ENCODE assay signal across 8 cellular contexts in the genomic region with DNA sequence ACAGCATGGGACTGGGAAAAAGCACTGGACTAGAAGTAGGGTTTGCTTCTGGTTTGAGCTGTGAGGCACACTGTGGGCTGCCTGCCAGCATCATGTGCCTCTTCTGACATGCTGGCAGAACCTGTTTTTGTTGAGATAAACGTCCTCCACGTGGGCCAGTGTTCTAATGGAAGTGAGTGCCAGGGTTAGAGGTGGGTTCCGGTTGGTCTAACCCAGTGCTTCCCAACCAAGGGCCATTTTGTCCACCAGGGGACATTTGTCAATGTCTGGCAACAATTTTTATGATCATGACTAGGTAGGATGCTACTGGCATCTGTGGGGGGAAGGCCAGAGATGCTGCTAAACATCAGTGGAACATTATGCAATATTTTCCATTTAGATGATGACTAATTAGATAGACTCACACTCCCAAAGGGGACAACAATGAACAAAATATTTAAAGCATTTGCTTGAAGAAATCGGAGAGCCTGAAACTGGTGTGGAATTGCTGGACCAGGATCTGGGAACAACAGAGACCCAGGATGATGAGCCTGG. TPM values are rescaled to one million over a fixed set of nuclear protein-coding genes. Genes with fewer than 3 reads are reported as not detected.
DNase-seq lines count a peak whose midpoint lies in the region; ATAC-seq and TF ChIP-seq lines count a peak whose summit lies in the region.

No MANE protein-coding gene starts in this region.

- no peak overlapping the region for H3K4me3 ChIP-seq in breast epithelium

- peak in 2 of 3 donors; percentile 36 to 61 for TF ChIP-seq CTCF in breast epithelium (IDR thresholded peaks at IDR 0.05)

- H3K9me3 ChIP-seq in breast epithelium: no peaks in the 10 kb centered on the region

- intact Hi-C loops in breast epithelium (cut with DNase I; ENCODE audit: low total_unique reads): no loop called here

- H3K4me1 ChIP-seq in breast epithelium: no peaks in the 10 kb centered on the region

- no peaks in the 10 kb centered on the region for H3K36me3 ChIP-seq in breast epithelium

- no peak for TF ChIP-seq POLR2A in breast epithelium (IDR thresholded peaks at IDR 0.05)

- no peaks in the 10 kb centered on the region for H3K27me3 ChIP-seq in breast epithelium

- H3K27ac ChIP-seq in breast epithelium: peak overlapping the region; percentile 41 to 59

- DNase-seq in AG08395 (ENCODE audit: low spot score): peak; percentile 93
- peak in 75 of 76 experiments; percentile 30 to 95 (median 88) for DNase-seq in HUDEP-2 (lab: John Stamatoyannopoulos, UW; ENCODE audit: unreplicated experiment in 76 of 76)
- DNase-seq in breast epithelium (ENCODE audit: low spot score in 2 of 2): peak; percentile 84 to 90
- DNase-seq in lung microvascular endothelial cell (ENCODE audit: low read depth in 2 of 2): peak; percentile 6 to 93
- no peak for DNase-seq in NCI-H187 treated with DMSO at 0.1 percent for 48 hours (lab: John Stamatoyannopoulos, UW)
- no peak for DNase-seq in NCI-H146 (lab: John Stamatoyannopoulos, UW)
- DNase-seq in iPS-NIHi11 (ENCODE audit: low spot score): no peak

- no peak for ATAC-seq in GM18858 (IDR thresholded peaks at IDR 0.05; ENCODE audit: unreplicated experiment)

RNA-seq across cellular contexts. Expression of a gene that starts 7.8 kb away (rescaled TPM):
- total RNA-seq in breast epithelium: 100 to 1,000 TPM in 2 of 3 donors, 10 to 100 TPM in 1; 83.2 to 184 (median 101) TPM
- 63.9 and 68.2 TPM in 2 replicates for total RNA-seq in lung microvascular endothelial cell

RNA-seq across cellular contexts. Expression of a gene that starts 51.3 kb away (rescaled TPM):
- total RNA-seq in breast epithelium: 1 to 10 TPM in 2 of 3 donors, under 1 TPM in 1; 0.33 to 2.5 (median 1.8) TPM
- not detected in 2 replicates for total RNA-seq in lung microvascular endothelial cell

RNA-seq across cellular contexts. Expression of a gene that starts 57.6 kb away (rescaled TPM):
- total RNA-seq in breast epithelium (10 to 100 TPM; 17.6 to 38.2 (median 37.4) TPM), lung microvascular endothelial cell (7.2 and 13.9 TPM in 2 replicates)

Comparison
In these comparisons a context has a peak if more than half of its experiments do, and no peak if none do; other contexts are left out.
1. DNase-seq: peak in AG08395 (single experiment), HUDEP-2 (75 of 76), breast epithelium (2 of 2) and lung microvascular endothelial cell (2 of 2); none in NCI-H187 treated with DMSO at 0.1 percent for 48 hours (single experiment), NCI-H146 (single experiment) and iPS-NIHi11 (single experiment).